23 cellular contexts compared by ENCODE assay signal in the genomic region with DNA sequence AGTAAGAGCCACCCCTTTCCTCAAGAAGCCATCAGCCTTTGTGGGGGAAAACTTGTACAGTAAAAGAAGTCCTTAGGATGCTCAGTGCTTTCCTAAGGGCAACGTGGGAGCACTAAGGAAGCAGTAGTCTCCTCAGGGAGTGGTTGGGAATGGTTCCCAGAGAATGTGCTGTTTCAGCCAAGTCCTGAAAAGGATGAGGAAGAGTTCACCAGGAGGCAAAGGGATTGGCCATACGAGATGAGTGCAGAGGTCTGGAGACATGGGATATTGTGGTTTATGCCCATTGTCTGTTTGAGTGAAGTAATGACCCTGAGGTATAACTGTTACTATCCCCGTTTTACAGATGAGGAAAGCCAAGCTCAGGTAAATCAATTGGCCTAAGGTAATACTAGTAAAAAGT.
DNase-seq lines count a peak whose midpoint lies in the region; ATAC-seq, FAIRE-seq and TF ChIP-seq lines count a peak whose summit lies in the region.
"Had no signal": no experiment of that assay in that cellular context is flagged by ENCODE, and none has a peak within 500 bp of the region (broad histone marks: within the 10 kb centered on the region; RNA-seq: fewer than 3 reads in every experiment).

No MANE protein-coding gene starts in this region.

- CTCF ChIA-PET in MCF 10A (lab: Yijun Ruan, JAX), result no interaction called here

- H3K36me3 ChIP-seq in left ventricle myocardium inferior, result peaks cover 52% of the 10 kb centered on the region

- H3K36me3 Mint-ChIP-seq in MCF 10A (ENCODE audit: insufficient read depth, unreplicated experiment), result peaks cover 44% of the 10 kb centered on the region
- peaks cover 35% of the 10 kb centered on the region for H3K36me3 Mint-ChIP-seq in T-helper 2 cell treated with Interferon-gamma antibody and Interleukin-4, amounts not matched to agents 5 μg/mL and 100 μg/mL, for 36 hours (ENCODE audit: low read depth)

- peaks cover 10% of the 10 kb centered on the region for H3K4me1 Mint-ChIP-seq in MCF 10A (ENCODE audit: insufficient read depth, unreplicated experiment)
- H3K4me1 Mint-ChIP-seq in T-helper 2 cell treated with Interferon-gamma antibody and Interleukin-4, amounts not matched to agents 5 μg/mL and 100 μg/mL, for 36 hours (ENCODE audit: low read depth), result no peaks in the 10 kb centered on the region
- H3K4me1 Mint-ChIP-seq: CD14-positive monocyte; stimulated activated effector memory CD8-positive, alpha-beta T cell treated with anti-CD3 and anti-CD28 coated beads, Interleukin-12 subunit alpha, Interleukin-12 subunit beta, amount 100 ng/mL, for 72 hours had no signal

- H3K4me3 Mint-ChIP-seq in MCF 10A (ENCODE audit: unreplicated experiment), result no peak overlapping the region
- H3K4me3 Mint-ChIP-seq in T-helper 2 cell treated with Interferon-gamma antibody and Interleukin-4, amounts not matched to agents 5 μg/mL and 100 μg/mL, for 36 hours, result no peak overlapping the region
- H3K4me3 Mint-ChIP-seq: CD14-positive monocyte; stimulated activated effector memory CD8-positive, alpha-beta T cell treated with anti-CD3 and anti-CD28 coated beads, Interleukin-12 subunit alpha, Interleukin-12 subunit beta, amount 100 ng/mL, for 72 hours had no signal

- intact Hi-C loops in Right ventricle myocardium superior (cut with DNase I) (no loop called here), left ventricle myocardium inferior (cut with micrococcal nuclease) (no loop called here), MCF 10A (cut with micrococcal nuclease) (no loop called here)

- no peak overlapping the region for H3K4me3 ChIP-seq in left ventricle myocardium inferior
- H3K4me3 ChIP-seq in fibroblast of the aortic adventitia (ENCODE audit: low read depth, low read length), result no peak overlapping the region
- H3K4me3 ChIP-seq: tibial artery had no signal

- no peak overlapping the region for H3K27ac ChIP-seq in left ventricle myocardium inferior (replicated peaks)
- H3K27ac ChIP-seq: epithelial cell of prostate, RWPE1, tibial artery had no signal

- no peak for FAIRE-seq in GM19239 (lab: Jason Lieb, UNC)

- no peaks in the 10 kb centered on the region for H3K27me3 Mint-ChIP-seq in MCF 10A (ENCODE audit: insufficient read depth, unreplicated experiment)
- H3K27me3 Mint-ChIP-seq in T-helper 2 cell treated with Interferon-gamma antibody and Interleukin-4, amounts not matched to agents 5 μg/mL and 100 μg/mL, for 36 hours (ENCODE audit: low read depth), result no peaks in the 10 kb centered on the region

- H3K4me1 ChIP-seq in left ventricle myocardium inferior, result peaks cover 16% of the 10 kb centered on the region

- no peak overlapping the region for H3K27ac Mint-ChIP-seq in MCF 10A (ENCODE audit: low read depth, unreplicated experiment)
- H3K27ac Mint-ChIP-seq in T-helper 2 cell treated with Interferon-gamma antibody and Interleukin-4, amounts not matched to agents 5 μg/mL and 100 μg/mL, for 36 hours, result no peak overlapping the region
- H3K27ac Mint-ChIP-seq: stimulated activated effector memory CD8-positive, alpha-beta T cell treated with anti-CD3 and anti-CD28 coated beads, Interleukin-12 subunit alpha, Interleukin-12 subunit beta, amount 100 ng/mL, for 72 hours had no signal

- DNase-seq in Right ventricle myocardium superior, result no peak
- DNase-seq in left ventricle myocardium inferior, result no peak
- peak; percentile 59 for DNase-seq in MCF 10A (ENCODE audit: unreplicated experiment)
- peak; percentile 81 for DNase-seq in fibroblast of the aortic adventitia (ENCODE audit: low read depth)
- DNase-seq in stromal cell of bone marrow (ENCODE audit: low read depth), result peak; percentile 70
- no peak for DNase-seq in T-helper 2 cell treated with Interferon-gamma antibody and Interleukin-4, amounts not matched to agents 5 μg/mL and 100 μg/mL, for 36 hours (ENCODE audit: low spot score)
- DNase-seq in GM19239 (ENCODE audit: insufficient read length, low spot score), result no peak
- DNase-seq in NCI-H2171 (lab: John Stamatoyannopoulos, UW), result no peak
- DNase-seq: activated CD4-positive, alpha-beta T cell treated with anti-CD3 and anti-CD28 coated beads, Interleukin-2, amount 50 U/mL, for 1 hour; activated CD8-positive, alpha-beta memory T cell treated with anti-CD3 and anti-CD28 coated beads, Interleukin-2, amount 50 U/mL, for 48 hours; activated gamma-delta T cell treated with Interleukin-2 at 50 U/mL for 16 hours; GF-D8; hypothalamus; NCI-H1694 treated with DMSO at 0.1 percent for 48 hours; NCI-H345; nucleus accumbens; retina; stimulated activated CD4-positive, alpha-beta T cell treated with anti-CD3 and anti-CD28 coated beads, Interleukin-15, amount 100 ng/mL, for 24 hours; tibial artery had no signal

- POLR2A ChIA-PET in MCF 10A (lab: Yijun Ruan, JAX), result no interaction called here

- ATAC-seq in Right ventricle myocardium superior (ENCODE audit: poor library complexity), result peak; percentile 31
- ATAC-seq: stimulated activated effector memory CD8-positive, alpha-beta T cell treated with anti-CD3 and anti-CD28 coated beads, Interleukin-12 subunit alpha, Interleukin-12 subunit beta, amount 100 ng/mL, for 72 hours had no signal

- H3K27me3 ChIP-seq in left ventricle myocardium inferior (ENCODE audit: low read depth), result no peaks in the 10 kb centered on the region
- H3K27me3 ChIP-seq: tibial artery had no signal

- H3K9me3 ChIP-seq in left ventricle myocardium inferior (replicated peaks), result no peaks in the 10 kb centered on the region
- H3K9me3 ChIP-seq: tibial artery had no signal

- BruUV-seq in MCF 10A (replicated peaks; lab: Mats Ljungman, UMichigan), result no TSS peak

- no peak for TF ChIP-seq CTCF in left ventricle myocardium inferior (IDR thresholded peaks at IDR 0.05; ENCODE audit: borderline replicate concordance)
- TF ChIP-seq CTCF in MCF 10A (IDR thresholded peaks at IDR 0.05; ENCODE audit: unreplicated experiment), result no peak
- no peak for TF ChIP-seq CTCF in fibroblast of the aortic adventitia (IDR thresholded peaks at IDR 0.05; ENCODE audit: insufficient read depth, low read length)

- H3K9me3 Mint-ChIP-seq in MCF 10A (ENCODE audit: unreplicated experiment), result no peaks in the 10 kb centered on the region
- no peaks in the 10 kb centered on the region for H3K9me3 Mint-ChIP-seq in T-helper 2 cell treated with Interferon-gamma antibody and Interleukin-4, amounts not matched to agents 5 μg/mL and 100 μg/mL, for 36 hours
- H3K9me3 Mint-ChIP-seq: CD14-positive monocyte; stimulated activated effector memory CD8-positive, alpha-beta T cell treated with anti-CD3 and anti-CD28 coated beads, Interleukin-12 subunit alpha, Interleukin-12 subunit beta, amount 100 ng/mL, for 72 hours had no signal

Comparison
In these comparisons a context has a peak if more than half of its experiments do, and no peak if none do; other contexts are left out.
1. DNase-seq: peak in MCF 10A (single experiment), fibroblast of the aortic adventitia (single experiment) and stromal cell of bone marrow (single experiment); none in Right ventricle myocardium superior (single experiment), left ventricle myocardium inferior (single experiment), T-helper 2 cell treated with Interferon-gamma antibody and Interleukin-4, amounts not matched to agents 5 μg/mL and 100 μg/mL, for 36 hours (single experiment), GM19239 (single experiment) and NCI-H2171 (single experiment).